In genomic region chr12:57551637-57552305, GRCh38 we compare ENCODE assay signal across 1 cellular context.
TF ChIP-seq lines count a peak whose summit lies in the region.

No MANE protein-coding gene starts in this region.

TF ChIP-seq in H1, 55 proteins besides CTCF, POLR2A, EP300 and RAD21:
- no peak for TF ChIP-seq CHD1 (IDR thresholded peaks at IDR 0.05; ENCODE audit: low read depth, low read length)
- TF ChIP-seq, protein P1, sequence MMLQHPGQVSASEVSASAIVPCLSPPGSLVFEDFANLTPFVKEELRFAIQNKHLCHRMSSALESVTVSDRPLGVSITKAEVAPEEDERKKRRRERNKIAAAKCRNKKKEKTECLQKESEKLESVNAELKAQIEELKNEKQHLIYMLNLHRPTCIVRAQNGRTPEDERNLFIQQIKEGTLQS (IDR thresholded peaks at IDR 0.05; ENCODE audit: insufficient read depth, low read depth, low read length): no peak
- TF ChIP-seq, protein P2, sequence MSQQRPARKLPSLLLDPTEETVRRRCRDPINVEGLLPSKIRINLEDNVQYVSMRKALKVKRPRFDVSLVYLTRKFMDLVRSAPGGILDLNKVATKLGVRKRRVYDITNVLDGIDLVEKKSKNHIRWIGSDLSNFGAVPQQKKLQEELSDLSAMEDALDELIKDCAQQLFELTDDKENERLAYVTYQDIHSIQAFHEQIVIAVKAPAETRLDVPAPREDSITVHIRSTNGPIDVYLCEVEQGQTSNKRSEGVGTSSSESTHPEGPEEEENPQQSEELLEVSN (IDR thresholded peaks at IDR 0.05): no peak
- no peak for TF ChIP-seq MAFK (IDR thresholded peaks at IDR 0.05; ENCODE audit: low read depth, low read length)
- no peak for TF ChIP-seq POLR2AphosphoS5 (IDR thresholded peaks at IDR 0.05; ENCODE audit: low read depth, low read length)
- TF ChIP-seq ATF2 (IDR thresholded peaks at IDR 0.05; ENCODE audit: low read length): no peak
